Comparison of ENCODE assay signal across 3 cellular contexts in genomic region chr7:79035858-79036257, GRCh38.
A peak's percentile ranks its signal among the peaks of the same experiment; 100 is the strongest.
TF ChIP-seq lines count a peak whose summit lies in the region.

No MANE protein-coding gene starts in this region.

TF ChIP-seq in HepG2, 621 proteins besides CTCF, POLR2A, EP300 and RAD21:
- TF ChIP-seq ZMAT3 (CRISPR knock-in tag; conservative IDR thresholded peaks at IDR 0.05), result no peak
- TF ChIP-seq MAFF (IDR thresholded peaks at IDR 0.05; ENCODE audit: low read depth, low read length), result peak; percentile 93
- TF ChIP-seq CEBPG (CRISPR knock-in tag; IDR thresholded peaks at IDR 0.05), result no peak
- TF ChIP-seq MAFK (conservative IDR thresholded peaks at IDR 0.05 in 1 of 2, IDR thresholded peaks at IDR 0.05 in 1 of 2; ENCODE audit: low read length in 2 of 2), result peak; percentile 89 to 94
- TF ChIP-seq TCF12 (IDR thresholded peaks at IDR 0.05), result no peak
- no peak for TF ChIP-seq TCF12 (CRISPR knock-in tag; IDR thresholded peaks at IDR 0.05)

TF ChIP-seq in IMR-90, 13 proteins besides CTCF, POLR2A, EP300 and RAD21:
- TF ChIP-seq MAFK (IDR thresholded peaks at IDR 0.05; ENCODE audit: low read depth, low read length), result peak; percentile 94
- TF ChIP-seq NFE2L2 (IDR thresholded peaks at IDR 0.05; ENCODE audit: low read depth, low read length), result no peak
- no peak for TF ChIP-seq RFX5 (IDR thresholded peaks at IDR 0.05; ENCODE audit: low read depth, low read length)
- no peak for TF ChIP-seq CEBPB (IDR thresholded peaks at IDR 0.05; ENCODE audit: low read depth, low read length)

TF ChIP-seq in H1, 55 proteins besides CTCF, POLR2A, EP300 and RAD21:
- TF ChIP-seq TCF12 (IDR thresholded peaks at IDR 0.05; ENCODE audit: low read depth, low read length) (no peak), MAFK (IDR thresholded peaks at IDR 0.05; ENCODE audit: low read depth, low read length) (peak; percentile 75), RBBP5 (IDR thresholded peaks at IDR 0.05; ENCODE audit: borderline replicate concordance, low read depth, low read length) (no peak)
